In genomic region chr12:64695550-64695949, GRCh38 we compare ENCODE assay signal across 13 cellular contexts.
DNase-seq lines count a peak whose midpoint lies in the region; ATAC-seq, FAIRE-seq and TF ChIP-seq lines count a peak whose summit lies in the region.
"Had no signal": no experiment of that assay in that cellular context is flagged by ENCODE, and none has a peak within 500 bp of the region (broad histone marks: within the 10 kb centered on the region; RNA-seq: fewer than 3 reads in every experiment).

No MANE protein-coding gene starts in this region.

- H3K27me3 ChIP-seq in Panc1 (ENCODE audit: control insufficient read depth, insufficient read depth, low read length) (no peaks in the 10 kb centered on the region), endothelial cell of umbilical vein (ENCODE audit: control insufficient read depth in 2 of 2, insufficient read depth in 2 of 2, low read length in 2 of 2) (no peaks in the 10 kb centered on the region), pancreas (no peaks in the 10 kb centered on the region)
- H3K27me3 ChIP-seq: heart right ventricle had no signal

- H3K27ac ChIP-seq in Panc1 (ENCODE audit: low read length) (0 out of 2 replicates have a peak overlapping the region, but pooled peaks have one; percentile 30), endothelial cell of umbilical vein (ENCODE audit: insufficient read depth, low read depth, low read length) (no peak overlapping the region), pancreas (no peak overlapping the region)
- H3K27ac ChIP-seq: psoas muscle had no signal

- 78 to 84% methylated on average over 5 of the region's 5 CpGs for WGBS in pancreas, 2 donors

- no peaks in the 10 kb centered on the region for H3K27me3 Mint-ChIP-seq in activated CD4-positive, alpha-beta T cell treated with anti-CD3 and anti-CD28 coated beads for 36 hours
- no peaks in the 10 kb centered on the region for H3K27me3 Mint-ChIP-seq in stimulated activated naive B cell treated with anti-CD40 and anti-IgM and Interleukin-4, amounts not matched to agents 10 μg/mL and 1 μg/mL and 100 μg/mL, for 72 hours
- H3K27me3 Mint-ChIP-seq: activated CD8-positive, alpha-beta memory T cell treated with anti-CD3 and anti-CD28 coated beads, Interleukin-2, amount 10 ng/mL, durations not matched to agents 7 days and 5 days; IgD-negative memory B cell had no signal

- H3K4me3 ChIP-seq in Panc1 (ENCODE audit: low read depth in 2 of 2, low read length in 2 of 2), result no peak overlapping the region
- H3K4me3 ChIP-seq in endothelial cell of umbilical vein (replicated peaks in 1 of 3; ENCODE audit: insufficient read depth in 1 of 3, low read depth in 1 of 3, low read length in 3 of 3), result no peak overlapping the region
- no peak overlapping the region for H3K4me3 ChIP-seq in pancreas
- H3K4me3 ChIP-seq: heart right ventricle, psoas muscle had no signal

- peak overlapping the region; percentile 28 for H3K27ac Mint-ChIP-seq in activated CD4-positive, alpha-beta T cell treated with anti-CD3 and anti-CD28 coated beads for 36 hours
- H3K27ac Mint-ChIP-seq in stimulated activated naive B cell treated with anti-CD40 and anti-IgM and Interleukin-4, amounts not matched to agents 10 μg/mL and 1 μg/mL and 100 μg/mL, for 72 hours, result peak overlapping the region; percentile 22
- H3K27ac Mint-ChIP-seq: activated CD8-positive, alpha-beta memory T cell treated with anti-CD3 and anti-CD28 coated beads, Interleukin-2, amount 10 ng/mL, durations not matched to agents 7 days and 5 days had no signal

- no peak for FAIRE-seq in endothelial cell of umbilical vein (lab: Jason Lieb, UNC)
- FAIRE-seq in pancreas (lab: Jason Lieb, UNC), result no peak

- H3K36me3 Mint-ChIP-seq in activated CD4-positive, alpha-beta T cell treated with anti-CD3 and anti-CD28 coated beads for 36 hours (ENCODE audit: low read depth), result peaks cover 41% of the 10 kb centered on the region
- H3K36me3 Mint-ChIP-seq in stimulated activated naive B cell treated with anti-CD40 and anti-IgM and Interleukin-4, amounts not matched to agents 10 μg/mL and 1 μg/mL and 100 μg/mL, for 72 hours, result peaks cover 41 to 45% of the 10 kb centered on the region in 2 donors

- peaks cover 6% of the 10 kb centered on the region for H3K79me2 ChIP-seq in endothelial cell of umbilical vein (ENCODE audit: control insufficient read depth, insufficient read depth, low read length)

- CTCF ChIA-PET in activated CD4-positive, alpha-beta T cell treated with anti-CD3 and anti-CD28 coated beads for 36 hours (lab: Charles Lee), result interaction anchor here (0.5 to 5.4 kb wide), 15 partner anchors 11 to 160 kb away, joined by 3 to 128 read pairs (median 4); partner anchors contain the start of gene RASSF3
- CTCF ChIA-PET in Panc1 (lab: Charles Lee) (interaction anchor here (1.1 to 4.6 kb wide), 3 partner anchors 86 to 162 kb away, joined by 5 to 24 read pairs (median 15); no protein-coding TSS in a partner anchor), endothelial cell of umbilical vein (lab: Charles Lee) (interaction anchor here (0.6 to 6.4 kb wide), 17 partner anchors 11 to 223 kb away, joined by 3 to 217 read pairs (median 4); partner anchors contain the start of gene RASSF3)

- no peak for TF ChIP-seq POLR2A in endothelial cell of umbilical vein (IDR thresholded peaks at IDR 0.05; ENCODE audit: low read depth, low read length)

- H3K9ac ChIP-seq in endothelial cell of umbilical vein (replicated peaks; ENCODE audit: extremely low read depth, insufficient read depth, low read length), result no peak overlapping the region

- intact Hi-C loops in activated CD4-positive, alpha-beta T cell treated with anti-CD3 and anti-CD28 coated beads for 36 hours (cut with DNase I, micrococcal nuclease), result loop anchor here in 1 of 2 experiments (5.0 kb wide), 1 partner anchor 243 kb away; the partner anchor contains the start of gene TBK1
- intact Hi-C loops in Panc1 (cut with micrococcal nuclease; ENCODE audit: unreplicated experiment), result loop anchor here (5.0 kb wide), 1 partner anchor 83 kb away; the partner anchor contains the start of gene RASSF3
- intact Hi-C loops in endothelial cell of umbilical vein (cut with micrococcal nuclease), result loop anchor here (5.0 kb wide), 1 partner anchor 423 kb away; no protein-coding TSS in a partner anchor
- intact Hi-C loops in pancreas (cut with DNase I), result loop anchor here in 1 of 3 donors (5.0 kb wide), 1 partner anchor 143 kb away; no protein-coding TSS in a partner anchor

- H3K4me1 ChIP-seq in Panc1 (ENCODE audit: control insufficient read depth, insufficient read depth, low read length), result peaks cover 34% of the 10 kb centered on the region
- no peaks in the 10 kb centered on the region for H3K4me1 ChIP-seq in endothelial cell of umbilical vein (ENCODE audit: control insufficient read depth, extremely low read depth, insufficient read depth, low read length)
- H3K4me1 ChIP-seq in pancreas, result no peaks in the 10 kb centered on the region

- dilution Hi-C loops in endothelial cell of umbilical vein (cut with MboI; ENCODE audit: extremely low pct_ligation_motif_present, low sequenced_read_pairs), result no loop called here

- H2AFZ ChIP-seq in endothelial cell of umbilical vein (ENCODE audit: low read depth, low read length), result no peak overlapping the region

- no peaks in the 10 kb centered on the region for H3K9me1 ChIP-seq in endothelial cell of umbilical vein (replicated peaks; ENCODE audit: control insufficient read depth, extremely low read depth, insufficient read depth, low read length)

- no peak for DNase-seq in activated CD4-positive, alpha-beta T cell treated with anti-CD3 and anti-CD28 coated beads for 36 hours
- DNase-seq in activated CD4-positive, alpha-beta T cell treated with anti-CD3 and anti-CD28 coated beads, Interleukin-2, amount 50 U/mL, for 48 hours, result no peak
- DNase-seq in Panc1 (ENCODE audit: low read depth, low spot score), result no peak
- DNase-seq in endothelial cell of umbilical vein (ENCODE audit: low read depth, low spot score), result no peak
- no peak for DNase-seq in stimulated activated naive B cell treated with anti-CD40 and anti-IgM and Interleukin-4, amounts not matched to agents 10 μg/mL and 1 μg/mL and 100 μg/mL, for 72 hours
- DNase-seq in stimulated activated naive CD8-positive, alpha-beta T cell treated with anti-CD3 and anti-CD28 coated beads, Interleukin-15, Interleukin-2, amounts not matched to agents 100 U/mL and 50 U/mL, for 24 hours, result no peak
- DNase-seq in GM13976 (ENCODE audit: low spot score), result no peak
- DNase-seq in pancreas, result no peak
- DNase-seq: activated CD8-positive, alpha-beta memory T cell treated with anti-CD3 and anti-CD28 coated beads, Interleukin-2, amount 10 ng/mL, durations not matched to agents 7 days and 5 days; heart right ventricle; psoas muscle; stimulated activated CD4-positive, alpha-beta T cell treated with anti-CD3 and anti-CD28 coated beads, Interleukin-15, amount 100 ng/mL, for 24 hours had no signal

- H3K4me3 Mint-ChIP-seq in activated CD4-positive, alpha-beta T cell treated with anti-CD3 and anti-CD28 coated beads for 36 hours, result no peak overlapping the region
- H3K4me3 Mint-ChIP-seq in stimulated activated naive B cell treated with anti-CD40 and anti-IgM and Interleukin-4, amounts not matched to agents 10 μg/mL and 1 μg/mL and 100 μg/mL, for 72 hours, result no peak overlapping the region
- H3K4me3 Mint-ChIP-seq: activated CD8-positive, alpha-beta memory T cell treated with anti-CD3 and anti-CD28 coated beads, Interleukin-2, amount 10 ng/mL, durations not matched to agents 7 days and 5 days had no signal

- peaks cover 70% of the 10 kb centered on the region for H3K4me1 Mint-ChIP-seq in activated CD4-positive, alpha-beta T cell treated with anti-CD3 and anti-CD28 coated beads for 36 hours
- H3K4me1 Mint-ChIP-seq in stimulated activated naive B cell treated with anti-CD40 and anti-IgM and Interleukin-4, amounts not matched to agents 10 μg/mL and 1 μg/mL and 100 μg/mL, for 72 hours, result peaks cover 22 to 38% of the 10 kb centered on the region in 2 donors

- no peak for ATAC-seq in activated CD4-positive, alpha-beta T cell treated with anti-CD3 and anti-CD28 coated beads for 36 hours
- ATAC-seq in Panc1 (no peak), pancreas (no peak)
- ATAC-seq in stimulated activated naive B cell treated with anti-CD40 and anti-IgM and Interleukin-4, amounts not matched to agents 10 μg/mL and 1 μg/mL and 100 μg/mL, for 72 hours (replicated peaks), result no peak
- ATAC-seq in stimulated activated naive CD8-positive, alpha-beta T cell treated with anti-CD3 and anti-CD28 coated beads, Interleukin-15, Interleukin-2, amounts not matched to agents 100 U/mL and 50 U/mL, for 24 hours, result no peak
- ATAC-seq: activated CD8-positive, alpha-beta memory T cell treated with anti-CD3 and anti-CD28 coated beads, Interleukin-2, amount 10 ng/mL, durations not matched to agents 7 days and 5 days; psoas muscle had no signal

- H3K9me3 ChIP-seq in Panc1 (ENCODE audit: control insufficient read depth, insufficient read depth, low read depth, low read length), result no peaks in the 10 kb centered on the region
- H3K9me3 ChIP-seq in endothelial cell of umbilical vein (replicated peaks; ENCODE audit: control insufficient read depth, insufficient read depth, low read length), result no peaks in the 10 kb centered on the region
- no peaks in the 10 kb centered on the region for H3K9me3 ChIP-seq in pancreas
- H3K9me3 ChIP-seq: heart right ventricle, psoas muscle had no signal

- POLR2A ChIA-PET in activated CD4-positive, alpha-beta T cell treated with anti-CD3 and anti-CD28 coated beads for 36 hours (lab: Charles Lee), result interaction anchor here (0.6 kb wide), 1 partner anchor 29 kb away, joined by 3 read pairs; no protein-coding TSS in a partner anchor
- POLR2A ChIA-PET in Panc1 (lab: Charles Lee), result interaction anchor here (0.6 kb wide), 1 partner anchor 12 kb away, joined by 4 read pairs; no protein-coding TSS in a partner anchor
- POLR2A ChIA-PET in endothelial cell of umbilical vein (lab: Charles Lee), result no interaction called here

- H3K9me3 Mint-ChIP-seq in activated CD4-positive, alpha-beta T cell treated with anti-CD3 and anti-CD28 coated beads for 36 hours (ENCODE audit: low read depth), result no peaks in the 10 kb centered on the region
- no peaks in the 10 kb centered on the region for H3K9me3 Mint-ChIP-seq in stimulated activated naive B cell treated with anti-CD40 and anti-IgM and Interleukin-4, amounts not matched to agents 10 μg/mL and 1 μg/mL and 100 μg/mL, for 72 hours
- H3K9me3 Mint-ChIP-seq: IgD-negative memory B cell had no signal

- TF ChIP-seq CTCF in Panc1 (IDR thresholded peaks at IDR 0.05), result no peak
- no peak for TF ChIP-seq CTCF in endothelial cell of umbilical vein (IDR thresholded peaks at IDR 0.05; ENCODE audit: extremely low read depth in 1 of 2, insufficient read depth in 1 of 2, low read depth in 1 of 2, low read length in 2 of 2)
- TF ChIP-seq CTCF in GM13976 (IDR thresholded peaks at IDR 0.05; ENCODE audit: borderline replicate concordance, control extremely low read depth, extremely low read depth, insufficient read depth, missing control alignments), result no peak
- TF ChIP-seq CTCF in pancreas (IDR thresholded peaks at IDR 0.05), result no peak

- no peak overlapping the region for H3K4me2 ChIP-seq in endothelial cell of umbilical vein (ENCODE audit: insufficient read depth, low read length)

- H3K36me3 ChIP-seq in Panc1 (ENCODE audit: control insufficient read depth, insufficient read depth, low read length) (peaks cover 9% of the 10 kb centered on the region), endothelial cell of umbilical vein (ENCODE audit: control insufficient read depth in 2 of 2, extremely low read depth in 1 of 2, insufficient read depth in 2 of 2, low read length in 2 of 2) (peaks cover 7 to 9% of the 10 kb centered on the region in 2 experiments), pancreas (no peaks in the 10 kb centered on the region)

- TSS peak; percentile 77 for BruUV-seq in Panc1 (replicated peaks; lab: Mats Ljungman, UMichigan)
- BruUV-seq in endothelial cell of umbilical vein (replicated peaks; lab: Mats Ljungman, UMichigan), result TSS peak; percentile 42

- H4K20me1 ChIP-seq in endothelial cell of umbilical vein (replicated peaks; ENCODE audit: control insufficient read depth, extremely low read depth, insufficient read depth, low read length), result no peaks in the 10 kb centered on the region

- in situ Hi-C loops in Panc1 (cut with HindIII; ENCODE audit: low pct_unique_long_range_greater_than_20kb, low sequenced_read_pairs), result no loop called here
- in situ Hi-C loops in GM13976 (cut with MboI; ENCODE audit: low sequenced_read_pairs, unreplicated experiment), result loop anchor here (5.0 kb wide), 1 partner anchor 148 kb away; no protein-coding TSS in a partner anchor
